ENCODE assay signal across 13 cellular contexts in genomic region chr9:32502459-32502858, GRCh38. TPM values are rescaled to one million over a fixed set of nuclear protein-coding genes. Genes with fewer than 3 reads are reported as not detected.
A peak's percentile ranks its signal among the peaks of the same experiment; 100 is the strongest.
DNase-seq lines count a peak whose midpoint lies in the region; ATAC-seq and TF ChIP-seq lines count a peak whose summit lies in the region.
"Had no signal": no experiment of that assay in that cellular context is flagged by ENCODE, and none has a peak within 500 bp of the region (broad histone marks: within the 10 kb centered on the region; RNA-seq: fewer than 3 reads in every experiment).

No MANE protein-coding gene starts in this region.

- POLR2A ChIA-PET in RWPE1 (lab: Yijun Ruan, JAX; ENCODE audit: low non-redundant PET), result no interaction called here

- no peak for ATAC-seq in Right ventricle myocardium inferior

- CTCF ChIA-PET in RWPE1 (lab: Yijun Ruan, JAX), result interaction anchor here (0.5 kb wide), 1 partner anchor 471 kb away, joined by 4 read pairs; no protein-coding TSS in a partner anchor

- in situ Hi-C loops in KBM-7 (cut with MboI; ENCODE audit: low pct_unique_long_range_greater_than_20kb, low sequenced_read_pairs), result no loop called here

- H3K27ac ChIP-seq in RWPE1, result no peak overlapping the region
- H3K27ac ChIP-seq in esophagus squamous epithelium, result peak overlapping the region; percentile 26 to 75 (median 48)
- H3K27ac ChIP-seq: 22Rv1, Peyer's patch, skin epidermis had no signal

- peaks cover 0 to 14% (median 0%) of the 10 kb centered on the region in 3 donors for H3K4me1 ChIP-seq in esophagus squamous epithelium
- H3K4me1 ChIP-seq: Peyer's patch had no signal

- no peak overlapping the region for H3K4me3 ChIP-seq in esophagus squamous epithelium
- H3K4me3 ChIP-seq: Peyer's patch, skin epidermis had no signal

- peaks cover 0 to 29% (median 0%) of the 10 kb centered on the region in 3 donors for H3K36me3 ChIP-seq in esophagus squamous epithelium

- 32 to 42% methylated on average over 3 to 4 of the region's 4 CpGs for WGBS in esophagus squamous epithelium, 2 donors

- H3K27me3 ChIP-seq in esophagus squamous epithelium, result no peaks in the 10 kb centered on the region
- H3K27me3 ChIP-seq: Peyer's patch had no signal

- peaks cover 0 to 6% (median 0%) of the 10 kb centered on the region in 3 donors for H3K9me3 ChIP-seq in esophagus squamous epithelium
- H3K9me3 ChIP-seq: Peyer's patch had no signal

- intact Hi-C loops in esophagus squamous epithelium (cut with DNase I) (no loop called here), Right ventricle myocardium inferior (cut with DNase I) (no loop called here)

- DNase-seq in DMS 273 (lab: John Stamatoyannopoulos, UW; ENCODE audit: unreplicated experiment) (peak; percentile 6), DMS 273 treated with DMSO at 0.1 percent for 48 hours (lab: John Stamatoyannopoulos, UW) (no peak), RWPE1 (ENCODE audit: low spot score) (peak; percentile 29), esophagus squamous epithelium (lab: John Stamatoyannopoulos, UW) (no peak), renal cortical epithelial cell (ENCODE audit: low read depth) (peak; percentile 61), Right ventricle myocardium inferior (ENCODE audit: missing footprints) (no peak), KBM-7 (no peak), OCI-M2 (lab: John Stamatoyannopoulos, UW; ENCODE audit: unreplicated experiment) (no peak)
- DNase-seq: cortex of kidney, NCI-H2081, Peyer's patch had no signal

- no peak for TF ChIP-seq POLR2A in esophagus squamous epithelium (IDR thresholded peaks at IDR 0.05)

- TF ChIP-seq CTCF in RWPE1 (conservative IDR thresholded peaks at IDR 0.05; ENCODE audit: low read depth) (no peak), esophagus squamous epithelium (IDR thresholded peaks at IDR 0.05) (no peak)

RNA-seq across cellular contexts. Expression of gene RIGI, which starts 23.5 kb away (rescaled TPM):
- total RNA-seq in esophagus squamous epithelium, result 10 to 100 TPM in 1 of 4 donors, 1 to 10 TPM in 3; 6.5 to 10.4 (median 8.4) TPM
- 28.6 and 49.7 TPM in 2 replicates for total RNA-seq in renal cortical epithelial cell
- total RNA-seq in Right ventricle myocardium inferior, result 4.7 TPM

RNA-seq across cellular contexts. Expression of gene SMIM27, which starts 49.7 kb away (rescaled TPM):
- 1 to 10 TPM; 1.1 to 5.3 (median 2.0) TPM for total RNA-seq in esophagus squamous epithelium
- total RNA-seq in renal cortical epithelial cell, result 2.3 and 6.8 TPM in 2 replicates
- 12.5 TPM for total RNA-seq in Right ventricle myocardium inferior

RNA-seq across cellular contexts. Expression of gene TOPORS, which starts 49.9 kb away (rescaled TPM):
- total RNA-seq in esophagus squamous epithelium, result 10 to 100 TPM; 12.2 to 19.8 (median 16.0) TPM
- total RNA-seq in renal cortical epithelial cell, result 44.3 and 49.0 TPM in 2 replicates
- 8.7 TPM for total RNA-seq in Right ventricle myocardium inferior

Comparison
In these comparisons a context has a peak if more than half of its experiments do, and no peak if none do; other contexts are left out.
1. DNase-seq: peak in DMS 273 (single experiment), RWPE1 (single experiment) and renal cortical epithelial cell (single experiment); none in DMS 273 treated with DMSO at 0.1 percent for 48 hours (single experiment), esophagus squamous epithelium (single experiment), Right ventricle myocardium inferior (single experiment), KBM-7 (single experiment) and OCI-M2 (single experiment).